20 cellular contexts compared by ENCODE assay signal in genomic region chr18:44805643-44806042, GRCh38.
DNase-seq lines count a peak whose midpoint lies in the region; ATAC-seq, FAIRE-seq and TF ChIP-seq lines count a peak whose summit lies in the region.
"Had no signal": no experiment of that assay in that cellular context is flagged by ENCODE, and none has a peak within 500 bp of the region (broad histone marks: within the 10 kb centered on the region; RNA-seq: fewer than 3 reads in every experiment).

No MANE protein-coding gene starts in this region.

- CTCF ChIA-PET in CD4-positive, alpha-beta memory T cell (lab: Charles Lee; ENCODE audit: partially characterized antibody): no interaction called here

- H3K36me3 ChIP-seq in WERI-Rb-1 (no peaks in the 10 kb centered on the region), kidney (ENCODE audit: control insufficient read depth in 1 of 2, insufficient read depth in 2 of 2, low read length in 2 of 2) (no peaks in the 10 kb centered on the region)
- no peaks in the 10 kb centered on the region for H3K36me3 ChIP-seq in CD4-positive, alpha-beta memory T cell (ENCODE audit: insufficient read depth, low read length)
- H3K36me3 ChIP-seq: ovary, upper lobe of left lung had no signal

- H3K27me3 ChIP-seq in WERI-Rb-1 (ENCODE audit: insufficient read depth, low read depth, severe bottlenecking): no peaks in the 10 kb centered on the region
- no peaks in the 10 kb centered on the region for H3K27me3 ChIP-seq in CD4-positive, alpha-beta memory T cell (ENCODE audit: insufficient read depth, low read length)
- H3K27me3 ChIP-seq: ovary, upper lobe of left lung had no signal

- peaks cover 28% of the 10 kb centered on the region for H3K36me3 Mint-ChIP-seq in stimulated activated naive CD8-positive, alpha-beta T cell treated with anti-CD3 and anti-CD28 coated beads, Interleukin-15, Interleukin-2, amounts not matched to agents 100 ng/mL and 50 ng/mL, for 24 hours (ENCODE audit: low read depth)
- no peaks in the 10 kb centered on the region for H3K36me3 Mint-ChIP-seq in CD4-positive, alpha-beta memory T cell

- POLR2A ChIA-PET in CD4-positive, alpha-beta memory T cell (lab: Charles Lee; ENCODE audit: partially characterized antibody): no interaction called here

- no peak for ATAC-seq in HG03135 (IDR thresholded peaks at IDR 0.05; ENCODE audit: unreplicated experiment)
- ATAC-seq in GM21367 (IDR thresholded peaks at IDR 0.05; ENCODE audit: unreplicated experiment): no peak
- ATAC-seq: HCT116, T-helper 17 cell, WTC11 had no signal

- no peak overlapping the region for H3K4me3 Mint-ChIP-seq in stimulated activated naive CD8-positive, alpha-beta T cell treated with anti-CD3 and anti-CD28 coated beads, Interleukin-15, Interleukin-2, amounts not matched to agents 100 ng/mL and 50 ng/mL, for 24 hours
- H3K4me3 Mint-ChIP-seq in CD4-positive, alpha-beta memory T cell: no peak overlapping the region
- H3K4me3 Mint-ChIP-seq: T-helper 17 cell, WTC11 had no signal

- peaks cover 43 to 66% of the 10 kb centered on the region in 2 donors for H3K4me1 ChIP-seq in kidney (ENCODE audit: control insufficient read depth in 1 of 2, insufficient read depth in 1 of 2, low read depth in 1 of 2, low read length in 2 of 2)
- H3K4me1 ChIP-seq in CD4-positive, alpha-beta memory T cell (ENCODE audit: insufficient read depth, low read length): no peaks in the 10 kb centered on the region

- no peak for FAIRE-seq in kidney (lab: Jason Lieb, UNC)
- FAIRE-seq: endometrium, small intestine had no signal

- no peak overlapping the region for H3K4me3 ChIP-seq in WERI-Rb-1 (ENCODE audit: low read depth, low read length)
- no peak overlapping the region for H3K4me3 ChIP-seq in kidney (ENCODE audit: low read length in 2 of 2)
- H3K4me3 ChIP-seq in CD4-positive, alpha-beta memory T cell (ENCODE audit: low read length in 2 of 2): no peak overlapping the region
- H3K4me3 ChIP-seq: BLaER1 treated with 17β-estradiol and CSF1 and Interleukin-3, amounts not matched to agents 10 nM and 100 nM; ovary; upper lobe of left lung had no signal

- no peak for TF ChIP-seq CTCF in WERI-Rb-1 (IDR thresholded peaks at IDR 0.05; ENCODE audit: low read depth, low read length)
- TF ChIP-seq CTCF in kidney (IDR thresholded peaks at IDR 0.05; ENCODE audit: borderline replicate concordance, extremely low read depth, insufficient read depth): no peak

- H3K9me3 Mint-ChIP-seq in stimulated activated naive CD8-positive, alpha-beta T cell treated with anti-CD3 and anti-CD28 coated beads, Interleukin-15, Interleukin-2, amounts not matched to agents 100 ng/mL and 50 ng/mL, for 24 hours: no peaks in the 10 kb centered on the region
- peaks cover 0 to 4% (median 0%) of the 10 kb centered on the region in 8 donors for H3K9me3 Mint-ChIP-seq in CD4-positive, alpha-beta memory T cell

- intact Hi-C loops in kidney (cut with DNase I): no loop called here
- intact Hi-C loops in CD4-positive, alpha-beta memory T cell (cut with micrococcal nuclease): no loop called here

- H3K27ac ChIP-seq in WERI-Rb-1: peak overlapping the region; percentile 43
- H3K27ac ChIP-seq in kidney (ENCODE audit: low read depth in 2 of 2, low read length in 2 of 2): peak overlapping the region; percentile 18 to 29
- H3K27ac ChIP-seq in CD4-positive, alpha-beta memory T cell (ENCODE audit: low read depth, low read length): no peak overlapping the region
- H3K27ac ChIP-seq: BLaER1 treated with 17β-estradiol and CSF1 and Interleukin-3, amounts not matched to agents 10 nM and 100 nM; ovary had no signal

- peaks cover 3% of the 10 kb centered on the region for H3K27me3 Mint-ChIP-seq in stimulated activated naive CD8-positive, alpha-beta T cell treated with anti-CD3 and anti-CD28 coated beads, Interleukin-15, Interleukin-2, amounts not matched to agents 100 ng/mL and 50 ng/mL, for 24 hours
- peaks cover 1 to 6% of the 10 kb centered on the region in 2 donors for H3K27me3 Mint-ChIP-seq in CD4-positive, alpha-beta memory T cell

- H3K9me3 ChIP-seq in WERI-Rb-1 (ENCODE audit: severe bottlenecking) (no peaks in the 10 kb centered on the region), kidney (ENCODE audit: control insufficient read depth in 1 of 2, low read length in 2 of 2) (no peaks in the 10 kb centered on the region)
- no peaks in the 10 kb centered on the region for H3K9me3 ChIP-seq in CD4-positive, alpha-beta memory T cell (ENCODE audit: control insufficient read depth in 1 of 2, low read length in 2 of 2)
- H3K9me3 ChIP-seq: ovary, upper lobe of left lung had no signal

- peak overlapping the region; percentile 64 for H3K27ac Mint-ChIP-seq in stimulated activated naive CD8-positive, alpha-beta T cell treated with anti-CD3 and anti-CD28 coated beads, Interleukin-15, Interleukin-2, amounts not matched to agents 100 ng/mL and 50 ng/mL, for 24 hours
- no peak overlapping the region for H3K27ac Mint-ChIP-seq in CD4-positive, alpha-beta memory T cell
- H3K27ac Mint-ChIP-seq: T-helper 17 cell, WTC11 had no signal

- DNase-seq in NK-92 treated with Interleukin-12 subunit alpha and Interleukin-12 subunit beta, amount 100 ng/mL, for 24 hours (lab: John Stamatoyannopoulos, UW): peak; percentile 5
- no peak for DNase-seq in NK-92 (lab: John Stamatoyannopoulos, UW; ENCODE audit: unreplicated experiment)
- DNase-seq in WERI-Rb-1: no peak
- no peak for DNase-seq in kidney
- no peak for DNase-seq in CD4-positive, alpha-beta memory T cell
- DNase-seq: activated gamma-delta T cell, aorta, Karpas-422, ovary, SHP77, small intestine, T-helper 17 cell, upper lobe of left lung had no signal

- no peak overlapping the region for H3K9ac ChIP-seq in kidney (ENCODE audit: low read length in 2 of 2)
- H3K9ac ChIP-seq: BLaER1 treated with 17β-estradiol and CSF1 and Interleukin-3, amounts not matched to agents 10 nM and 100 nM had no signal

- H3K4me1 Mint-ChIP-seq in stimulated activated naive CD8-positive, alpha-beta T cell treated with anti-CD3 and anti-CD28 coated beads, Interleukin-15, Interleukin-2, amounts not matched to agents 100 ng/mL and 50 ng/mL, for 24 hours (ENCODE audit: low read depth): peaks cover 63% of the 10 kb centered on the region
- H3K4me1 Mint-ChIP-seq in CD4-positive, alpha-beta memory T cell: peaks cover 0 to 3% (median 1%) of the 10 kb centered on the region in 4 donors
